Comparison of ENCODE assay signal across 8 cellular contexts in the genomic region with DNA sequence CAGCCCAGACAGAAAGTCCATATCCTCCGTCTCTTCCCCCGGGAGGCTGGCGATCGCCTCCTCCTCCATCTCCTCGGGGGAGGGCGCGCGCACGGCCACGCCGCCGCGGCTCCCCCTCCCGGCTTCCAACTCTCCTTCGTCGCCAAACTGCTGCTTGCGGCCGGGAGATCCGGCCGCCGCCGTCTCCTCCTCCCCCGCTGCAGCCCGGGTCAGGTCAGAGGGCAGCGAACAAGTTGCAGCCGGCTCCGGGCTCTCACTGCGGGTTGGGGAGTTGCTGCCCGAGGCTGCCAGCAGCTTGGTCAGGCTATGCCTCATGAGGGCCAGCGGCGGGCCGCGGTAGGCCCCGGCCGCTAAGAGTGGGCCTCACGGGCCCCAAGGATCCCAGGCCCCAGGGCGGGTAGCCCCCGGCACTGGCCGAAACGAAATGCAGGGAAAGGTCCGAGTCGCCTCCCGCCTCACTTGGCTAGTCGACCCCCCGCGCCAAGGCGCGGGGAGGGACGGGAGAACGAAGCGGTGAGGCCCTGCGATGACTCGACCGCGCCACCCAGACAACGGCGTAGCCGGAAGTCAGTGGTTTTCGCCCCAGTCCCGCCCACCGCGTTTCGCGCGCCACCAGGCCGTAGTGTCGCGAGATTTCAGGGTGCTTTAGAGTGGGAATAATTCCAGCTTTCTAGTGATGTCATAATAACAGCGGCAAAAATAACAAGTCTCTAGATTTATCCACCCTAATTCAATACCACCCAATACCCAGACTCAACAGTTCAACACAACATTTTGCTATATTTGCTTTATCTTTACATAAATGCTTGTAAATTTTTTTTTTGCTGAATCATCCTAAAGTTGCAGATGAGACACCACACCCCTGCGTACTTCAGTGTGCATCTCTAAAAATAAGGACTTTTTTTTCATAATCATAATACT. TPM values are rescaled to one million over a fixed set of nuclear protein-coding genes. Genes with fewer than 3 reads are reported as not detected.
DNase-seq lines count a peak whose midpoint lies in the region; ATAC-seq and TF ChIP-seq lines count a peak whose summit lies in the region.

TSS of gene CREBZF (minus strand) at position 569 of the 921 bp plus-strand sequence. CDS start at position 315, 254 bp downstream.

- peak within 1 kb of the TSS; percentile 90 for H2BK5ac ChIP-seq in H9 (ENCODE audit: insufficient read length, low read length)

- H3K4me3 Mint-ChIP-seq in H9 (peak within 1 kb of the TSS; percentile 98 to 100), nephron progenitor cell (peak within 1 kb of the TSS; percentile 96)
- H3K4me3 Mint-ChIP-seq in stimulated activated naive CD8-positive, alpha-beta T cell treated with anti-CD3 and anti-CD28 coated beads, Interleukin-15, amount 100 ng/mL, for 72 hours, result peak within 1 kb of the TSS; percentile 94

- H3K9me3 ChIP-seq in H9 (ENCODE audit: control insufficient read depth, low read depth, low read length), result no peaks in the 10 kb centered on the region
- no peaks in the 10 kb centered on the region for H3K9me3 ChIP-seq in MG63

- H2BK120ac ChIP-seq in H9 (ENCODE audit: low read depth, low read length, poor library complexity, severe bottlenecking), result no peak within 1 kb of the TSS

- H3K36me3 ChIP-seq in MG63, result peaks cover 41% of the 10 kb centered on the region

- peak within 1 kb of the TSS; percentile 70 for H4K5ac ChIP-seq in H9 (ENCODE audit: insufficient read length, low read depth, low read length)

- peak within 1 kb of the TSS; percentile 42 for H3K27ac ChIP-seq in H9 (ENCODE audit: insufficient read length, low read depth, low read length)

- H3K4me3 ChIP-seq in MG63, result peak within 1 kb of the TSS; percentile 87
- peak within 1 kb of the TSS; percentile 93 for H3K4me3 ChIP-seq in fibroblast of the aortic adventitia (ENCODE audit: low read depth, low read length)

- peaks cover 7% of the 10 kb centered on the region for H3K23me2 ChIP-seq in H9 (ENCODE audit: insufficient read length, low read depth, low read length, poor library complexity, severe bottlenecking)

- H4K20me1 ChIP-seq in H9 (ENCODE audit: control insufficient read depth, insufficient read depth, insufficient read length), result no peaks in the 10 kb centered on the region

- H3K4me1 Mint-ChIP-seq in H9, result peaks cover 28 to 38% of the 10 kb centered on the region in 2 experiments
- peaks cover 38% of the 10 kb centered on the region for H3K4me1 Mint-ChIP-seq in nephron progenitor cell
- peaks cover 28% of the 10 kb centered on the region for H3K4me1 Mint-ChIP-seq in stimulated activated naive CD8-positive, alpha-beta T cell treated with anti-CD3 and anti-CD28 coated beads, Interleukin-15, amount 100 ng/mL, for 72 hours

- no peaks in the 10 kb centered on the region; a peak in 1 of 5 replicates for H3K9me3 Mint-ChIP-seq in H9
- no peaks in the 10 kb centered on the region for H3K9me3 Mint-ChIP-seq in nephron progenitor cell
- H3K9me3 Mint-ChIP-seq in stimulated activated naive CD8-positive, alpha-beta T cell treated with anti-CD3 and anti-CD28 coated beads, Interleukin-15, amount 100 ng/mL, for 72 hours, result no peaks in the 10 kb centered on the region

- no peak within 1 kb of the TSS for H4K8ac ChIP-seq in H9 (replicated peaks; ENCODE audit: insufficient read length, low read depth, low read length)

- H3K9ac ChIP-seq in H9 (ENCODE audit: extremely low read depth, insufficient read length, low read length), result peak within 1 kb of the TSS; percentile 98

- no peak within 1 kb of the TSS for H2BK20ac ChIP-seq in H9 (ENCODE audit: low read depth, low read length, poor library complexity, severe bottlenecking)

- ATAC-seq in stimulated activated naive CD8-positive, alpha-beta T cell treated with anti-CD3 and anti-CD28 coated beads, Interleukin-15, amount 100 ng/mL, for 72 hours, result peak; percentile 88

- peaks cover 32 to 43% (median 33%) of the 10 kb centered on the region in 3 experiments for H3K36me3 Mint-ChIP-seq in H9 (ENCODE audit: insufficient read depth in 1 of 3, low read depth in 3 of 3)
- H3K36me3 Mint-ChIP-seq in nephron progenitor cell (ENCODE audit: low read depth), result peaks cover 32% of the 10 kb centered on the region

- peak within 1 kb of the TSS; percentile 100 for H3K4me2 ChIP-seq in H9 (ENCODE audit: insufficient read depth, insufficient read length, low read length)

- H3K27ac Mint-ChIP-seq in H9, result peak within 1 kb of the TSS; percentile 97 to 99 (median 98)
- H3K27ac Mint-ChIP-seq in nephron progenitor cell, result peak within 1 kb of the TSS; percentile 100
- peak within 1 kb of the TSS; percentile 95 to 97 for H3K27ac Mint-ChIP-seq in stimulated activated naive CD8-positive, alpha-beta T cell treated with anti-CD3 and anti-CD28 coated beads, Interleukin-15, amount 100 ng/mL, for 72 hours

- no peaks in the 10 kb centered on the region; the same call in 1 of the 2 replicates for H3K27me3 ChIP-seq in H9 (ENCODE audit: insufficient read depth, low read length)
- H3K27me3 ChIP-seq in MG63, result no peaks in the 10 kb centered on the region

- H3K14ac ChIP-seq in H9 (ENCODE audit: insufficient read depth, low read length), result peak within 1 kb of the TSS; percentile 98

- WGBS in H9 (ENCODE audit: extremely low coverage, insufficient read length, low lambda C conversion rate), result no CpG with 5 or more reads among the region's 70 CpGs

- H4K91ac ChIP-seq in H9 (ENCODE audit: insufficient read length, low read depth, low read length), result peak within 1 kb of the TSS; percentile 98

- DNase-seq in ELR (ENCODE audit: low read depth) (peak; percentile 96), H9 (peak; percentile 95), MG63 (peak; percentile 94), SHP77 treated with DMSO at 0.1 percent for 48 hours (lab: John Stamatoyannopoulos, UW) (peak; percentile 79), fibroblast of the aortic adventitia (ENCODE audit: low read depth) (peak; percentile 95), nephron progenitor cell (peak; percentile 92)
- DNase-seq in activated effector memory CD4-positive, alpha-beta T cell treated with anti-CD3 and anti-CD28 coated beads, Interleukin-2, amount 50 U/mL, for 16 hours, result peak; percentile 97
- DNase-seq in stimulated activated naive CD8-positive, alpha-beta T cell treated with anti-CD3 and anti-CD28 coated beads, Interleukin-15, amount 100 ng/mL, for 72 hours, result peak; percentile 93 to 97

- no peak within 1 kb of the TSS for H3K56ac ChIP-seq in H9 (ENCODE audit: insufficient read length, low read depth, low read length)

- peak within 1 kb of the TSS; percentile 94 for H3K18ac ChIP-seq in H9 (ENCODE audit: insufficient read length, low read depth, low read length)

- no peak within 1 kb of the TSS for H3K23ac ChIP-seq in H9 (ENCODE audit: insufficient read length, low read depth, low read length)

- peak within 1 kb of the TSS; percentile 92 for H3K4ac ChIP-seq in H9 (ENCODE audit: low read depth, low read length)

- no peaks in the 10 kb centered on the region for H3K4me1 ChIP-seq in H9 (ENCODE audit: insufficient read depth, low read length)

- no peak within 1 kb of the TSS for H3T11ph ChIP-seq in H9 (ENCODE audit: low read length)

- no peak within 1 kb of the TSS for H2AK5ac ChIP-seq in H9 (ENCODE audit: insufficient read length, low read length)

- TF ChIP-seq CTCF in H9 (conservative IDR thresholded peaks at IDR 0.05) (no peak), fibroblast of the aortic adventitia (IDR thresholded peaks at IDR 0.05; ENCODE audit: insufficient read depth, low read length) (no peak), nephron progenitor cell (IDR thresholded peaks at IDR 0.05) (no peak)

- no peak within 1 kb of the TSS for H2BK15ac ChIP-seq in H9 (ENCODE audit: low read depth, low read length)

- peak within 1 kb of the TSS; percentile 11 for H2AFZ ChIP-seq in H9 (ENCODE audit: low read length)

- H3K27me3 Mint-ChIP-seq in H9 (ENCODE audit: low read depth) (peaks cover 2% of the 10 kb centered on the region), nephron progenitor cell (ENCODE audit: low read depth, poor library complexity) (no peaks in the 10 kb centered on the region)
- H3K27me3 Mint-ChIP-seq in stimulated activated naive CD8-positive, alpha-beta T cell treated with anti-CD3 and anti-CD28 coated beads, Interleukin-15, amount 100 ng/mL, for 72 hours, result no peaks in the 10 kb centered on the region

- H3K79me2 ChIP-seq in H9 (ENCODE audit: insufficient read depth, low read length), result peaks cover 26% of the 10 kb centered on the region

- H2BK12ac ChIP-seq in H9 (ENCODE audit: insufficient read length, low read depth, low read length), result no peak within 1 kb of the TSS

- H3K79me1 ChIP-seq in H9 (ENCODE audit: insufficient read depth, low read depth, low read length, poor library complexity, severe bottlenecking), result no peaks in the 10 kb centered on the region

RNA-seq across cellular contexts. Expression of gene CREBZF, which starts in this region (rescaled TPM):
- total RNA-seq in H9 (2021), result 50.2 and 52.5 TPM in 2 replicates
- 31.8 and 34.4 TPM in 2 replicates for total RNA-seq in MG63 (2014; rRNA removed; shearing (Covaris generic); ENCODE audit: low replicate concordance)
- total RNA-seq in fibroblast of the aortic adventitia (ENCODE audit: low replicate concordance), result 33.1 and 50.9 TPM in 2 replicates

Comparison
In these comparisons a context has a peak if more than half of its experiments do, and no peak if none do; other contexts are left out.
1. Peak in every context shown above with its lines: DNase-seq, ATAC-seq, H3K4me3 ChIP-seq and H3K27ac ChIP-seq.